Comparison of ENCODE assay signal across 8 cellular contexts in the genomic region with DNA sequence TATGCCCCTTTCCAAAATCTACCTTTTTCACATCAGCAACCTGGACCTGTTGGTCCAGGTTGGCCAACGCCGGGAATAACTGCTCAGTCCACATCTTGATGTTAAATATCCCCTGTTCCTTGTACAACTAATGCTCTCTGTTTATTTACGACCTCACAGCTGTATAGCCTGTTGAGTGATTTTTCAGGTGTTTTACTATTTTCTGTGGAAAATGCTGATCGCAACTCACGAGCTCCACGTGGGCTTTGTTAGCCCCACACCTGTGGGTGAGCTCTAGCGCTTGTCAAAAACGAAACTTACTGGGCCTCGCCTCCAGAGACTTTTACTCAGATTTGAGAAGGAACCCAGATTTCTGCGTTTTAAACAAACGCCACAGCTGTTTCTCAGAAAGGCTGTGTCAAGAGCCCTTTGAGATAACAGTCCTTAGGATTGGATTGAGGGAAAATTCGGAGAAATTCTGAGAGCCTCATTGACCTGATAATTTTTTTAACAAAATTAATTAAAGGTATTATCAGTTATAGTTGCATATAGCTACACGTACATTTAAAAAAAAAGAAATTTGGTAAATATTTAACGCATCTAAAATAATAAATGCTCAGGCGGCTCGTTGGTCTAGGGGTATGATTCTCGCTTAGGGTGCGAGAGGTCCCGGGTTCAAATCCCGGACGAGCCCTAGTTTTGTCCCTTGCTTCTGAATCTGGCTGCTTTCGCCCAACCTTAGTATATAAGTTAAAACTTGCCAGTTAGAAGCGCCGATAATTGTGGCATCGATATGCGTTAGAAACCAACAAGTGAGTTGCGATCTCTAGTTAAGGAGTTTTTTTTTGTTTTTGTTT. TPM values are rescaled to one million over a fixed set of nuclear protein-coding genes. Genes with fewer than 3 reads are reported as not detected.
DNase-seq lines count a peak whose midpoint lies in the region; ATAC-seq lines count a peak whose summit lies in the region.

No MANE protein-coding gene starts in this region.

- H3K27ac Mint-ChIP-seq in activated naive CD8-positive, alpha-beta T cell treated with anti-CD3 and anti-CD28 coated beads for 36 hours, result peak overlapping the region; percentile 30

- intact Hi-C loops in left ventricle myocardium superior (cut with micrococcal nuclease) (no loop called here), sciatic nerve (cut with DNase I) (no loop called here)

- peaks cover 3% of the 10 kb centered on the region for H3K27me3 Mint-ChIP-seq in activated naive CD8-positive, alpha-beta T cell treated with anti-CD3 and anti-CD28 coated beads for 36 hours

- H3K36me3 Mint-ChIP-seq in activated naive CD8-positive, alpha-beta T cell treated with anti-CD3 and anti-CD28 coated beads for 36 hours, result no peaks in the 10 kb centered on the region

- H3K9me3 Mint-ChIP-seq in activated naive CD8-positive, alpha-beta T cell treated with anti-CD3 and anti-CD28 coated beads for 36 hours, result peaks cover 1% of the 10 kb centered on the region

- peaks cover 29% of the 10 kb centered on the region for H3K4me1 Mint-ChIP-seq in activated naive CD8-positive, alpha-beta T cell treated with anti-CD3 and anti-CD28 coated beads for 36 hours

- H3K4me3 Mint-ChIP-seq in activated naive CD8-positive, alpha-beta T cell treated with anti-CD3 and anti-CD28 coated beads for 36 hours, result peak overlapping the region; percentile 23

- DNase-seq in EH (ENCODE audit: low read depth) (peak; percentile 75), HK-2 (ENCODE audit: unreplicated experiment) (peak; percentile 77), SK-MEL-5 (ENCODE audit: low read depth, low spot score) (peak; percentile 88), left ventricle myocardium superior (peak; percentile 52), sciatic nerve (ENCODE audit: low spot score) (no peak), ureter (ENCODE audit: low spot score) (no peak)
- DNase-seq in activated naive CD8-positive, alpha-beta T cell treated with anti-CD3 and anti-CD28 coated beads for 36 hours, result peak; percentile 53

- in situ Hi-C loops in SK-MEL-5 (cut with HindIII; ENCODE audit: low pct_unique_long_range_greater_than_20kb, low sequenced_read_pairs), result no loop called here

- ATAC-seq in left ventricle myocardium superior (no peak), sciatic nerve (peak; percentile 17), GM21447 (IDR thresholded peaks at IDR 0.05; ENCODE audit: unreplicated experiment) (no peak)

RNA-seq across cellular contexts. Expression of gene HMGN4, which starts 16.7 kb away (rescaled TPM):
- total RNA-seq in SK-MEL-5 (2014; rRNA removed; shearing (Covaris generic)), result 86.1 and 103 TPM in 2 replicates
- 69.0 and 88.9 TPM in 2 replicates for polyA plus RNA-seq in SK-MEL-5 (2015; cell fraction: cytosol; rRNA removed)
- polyA plus RNA-seq in SK-MEL-5 (2015; cell fraction: nucleus; rRNA removed), result 69.1 and 80.6 TPM in 2 replicates
- 10 to 100 TPM; 89.2 to 90.1 TPM for total RNA-seq in activated naive CD8-positive, alpha-beta T cell treated with anti-CD3 and anti-CD28 coated beads for 36 hours
- total RNA-seq in left ventricle myocardium superior (25.3 TPM), sciatic nerve (40.3 TPM), ureter (75.3 TPM)

RNA-seq across cellular contexts. Expression of gene ABT1, which starts 41.9 kb away (rescaled TPM):
- total RNA-seq in SK-MEL-5 (2014; rRNA removed; shearing (Covaris generic)), result 34.3 and 35.1 TPM in 2 replicates
- polyA plus RNA-seq in SK-MEL-5 (2015; cell fraction: cytosol; rRNA removed), result 27.3 and 27.7 TPM in 2 replicates
- 18.6 and 20.7 TPM in 2 replicates for polyA plus RNA-seq in SK-MEL-5 (2015; cell fraction: nucleus; rRNA removed)
- total RNA-seq in activated naive CD8-positive, alpha-beta T cell treated with anti-CD3 and anti-CD28 coated beads for 36 hours, result 10 to 100 TPM; 44.5 to 45.8 TPM
- 9.0 TPM for total RNA-seq in left ventricle myocardium superior
- 10.3 TPM for total RNA-seq in sciatic nerve
- 17.0 TPM for total RNA-seq in ureter

RNA-seq across cellular contexts. Expression of gene BTN1A1, which starts 54.8 kb away (rescaled TPM):
- not detected in 2 replicates for total RNA-seq in SK-MEL-5 (2014; rRNA removed; shearing (Covaris generic))
- polyA plus RNA-seq in SK-MEL-5 (2015; cell fraction: cytosol; rRNA removed), result not detected in 2 replicates
- not detected in 2 replicates for polyA plus RNA-seq in SK-MEL-5 (2015; cell fraction: nucleus; rRNA removed)
- total RNA-seq in activated naive CD8-positive, alpha-beta T cell treated with anti-CD3 and anti-CD28 coated beads for 36 hours, result under 1 TPM; 0.14 to 0.16 TPM
- total RNA-seq in left ventricle myocardium superior (not detected), sciatic nerve (not detected), ureter (not detected)

Comparison
In these comparisons a context has a peak if more than half of its experiments do, and no peak if none do; other contexts are left out.
1. DNase-seq: peak in EH (single experiment), HK-2 (single experiment), SK-MEL-5 (single experiment), activated naive CD8-positive, alpha-beta T cell treated with anti-CD3 and anti-CD28 coated beads for 36 hours (single experiment) and left ventricle myocardium superior (single experiment); none in sciatic nerve (single experiment) and ureter (single experiment).